In genomic region chr2:64359176-64359891, GRCh38 we compare ENCODE assay signal across 10 cellular contexts.
DNase-seq lines count a peak whose midpoint lies in the region; ATAC-seq and TF ChIP-seq lines count a peak whose summit lies in the region.
"Had no signal": no experiment of that assay in that cellular context is flagged by ENCODE, and none has a peak within 500 bp of the region (broad histone marks: within the 10 kb centered on the region; RNA-seq: fewer than 3 reads in every experiment).

No MANE protein-coding gene starts in this region.

- intact Hi-C loops in PC-3 (cut with micrococcal nuclease) = no loop called here

- H3F3A ChIP-seq in GM23338 (replicated peaks; ENCODE audit: low read depth) (0 out of 2 replicates have a peak, but pooled peaks cover 2% of the 10 kb centered on the region), PC-3 (ENCODE audit: low read length, unreplicated experiment) (peaks cover 5% of the 10 kb centered on the region)

- BruUV-seq in PC-3 (replicated peaks; lab: Mats Ljungman, UMichigan) = no TSS peak

- no peak for ATAC-seq in GM23338
- no peak for ATAC-seq in PC-3
- ATAC-seq in memory B cell (ENCODE audit: low read depth) = peak; percentile 63

- no peaks in the 10 kb centered on the region for H3K9me3 Mint-ChIP-seq in GM23338
- no peaks in the 10 kb centered on the region for H3K9me3 Mint-ChIP-seq in memory B cell

- 0 out of 2 replicates have a peak overlapping the region, but pooled peaks have one; percentile 54 for H3K27ac Mint-ChIP-seq in GM23338
- H3K27ac Mint-ChIP-seq in memory B cell = no peak overlapping the region

- peak overlapping the region; percentile 58 for H3K9ac ChIP-seq in PC-3 (ENCODE audit: low read length)

- H3K36me3 ChIP-seq in GM23338 (ENCODE audit: insufficient read depth) = no peaks in the 10 kb centered on the region
- H3K36me3 ChIP-seq in PC-3 (ENCODE audit: low read depth, low read length) = no peaks in the 10 kb centered on the region
- H3K36me3 ChIP-seq: esophagus muscularis mucosa had no signal

- no peaks in the 10 kb centered on the region for H3K9me3 ChIP-seq in PC-3 (ENCODE audit: low read length)
- H3K9me3 ChIP-seq: esophagus muscularis mucosa had no signal

- 0 out of 2 replicates have a peak overlapping the region, but pooled peaks have one; percentile 53 for H3K4me2 ChIP-seq in GM23338
- H3K4me2 ChIP-seq in PC-3 (ENCODE audit: low read length) = peak overlapping the region; percentile 77

- H3K9me2 ChIP-seq in GM23338 (ENCODE audit: insufficient read depth) = 0 out of 2 replicates have a peak, but pooled peaks cover 2% of the 10 kb centered on the region
- no peaks in the 10 kb centered on the region for H3K9me2 ChIP-seq in PC-3 (replicated peaks; ENCODE audit: low read length)

- H3K4me3 ChIP-seq in GM12865 (ENCODE audit: low read depth, low read length) (no peak overlapping the region), GM23338 (no peak overlapping the region), PC-3 (ENCODE audit: low read length) (peak overlapping the region; percentile 35; the same call in 1 of the 2 replicates)
- H3K4me3 ChIP-seq: esophagus muscularis mucosa had no signal

- CTCF ChIA-PET in PC-3 (lab: Charles Lee) = interaction anchor here (1.4 kb wide), 1 partner anchor 29 kb away, joined by 6 read pairs; no protein-coding TSS in a partner anchor

- H3K36me3 Mint-ChIP-seq in GM23338 (ENCODE audit: low read depth) (no peaks in the 10 kb centered on the region), memory B cell (no peaks in the 10 kb centered on the region)

- TF ChIP-seq CTCF in GM12865 (IDR thresholded peaks at IDR 0.05; ENCODE audit: insufficient read depth, low read depth, low read length, missing control alignments) = no peak
- TF ChIP-seq CTCF in GM23338 (conservative IDR thresholded peaks at IDR 0.05; ENCODE audit: low read depth in 2 of 2) = no peak
- TF ChIP-seq CTCF in PC-3 (conservative IDR thresholded peaks at IDR 0.05; ENCODE audit: low read depth, low read length) = no peak

- H3K4me3 Mint-ChIP-seq in GM23338 (no peak overlapping the region), memory B cell (peak overlapping the region; percentile 55)
- H3K4me3 Mint-ChIP-seq: neural crest cell had no signal

- peaks cover 29% of the 10 kb centered on the region for H3K4me1 Mint-ChIP-seq in GM23338
- peaks cover 6% of the 10 kb centered on the region for H3K4me1 Mint-ChIP-seq in memory B cell

- H3K27me3 Mint-ChIP-seq in GM23338 (ENCODE audit: insufficient read depth, low read depth, poor library complexity) (peaks cover 5% of the 10 kb centered on the region), memory B cell (peaks cover 26% of the 10 kb centered on the region)

- H3K4me1 ChIP-seq in GM23338 (ENCODE audit: insufficient read depth) = peaks cover 10% of the 10 kb centered on the region
- peaks cover 66% of the 10 kb centered on the region for H3K4me1 ChIP-seq in PC-3 (ENCODE audit: insufficient read depth, low read length)

- POLR2A ChIA-PET in PC-3 (lab: Charles Lee; ENCODE audit: unreplicated experiment) = interaction anchor here (0.6 kb wide), 1 partner anchor 32 kb away, joined by 3 read pairs; no protein-coding TSS in a partner anchor

- H4K20me1 ChIP-seq in GM23338 (replicated peaks; ENCODE audit: insufficient read depth) = no peaks in the 10 kb centered on the region
- no peaks in the 10 kb centered on the region for H4K20me1 ChIP-seq in PC-3 (ENCODE audit: low read length)

- H3K79me2 ChIP-seq in GM23338 (replicated peaks; ENCODE audit: insufficient read depth) = no peaks in the 10 kb centered on the region
- no peaks in the 10 kb centered on the region for H3K79me2 ChIP-seq in PC-3 (ENCODE audit: low read length)

- H3K27me3 ChIP-seq in GM23338 (ENCODE audit: insufficient read depth) = no peaks in the 10 kb centered on the region
- no peaks in the 10 kb centered on the region for H3K27me3 ChIP-seq in PC-3 (ENCODE audit: low read length)
- H3K27me3 ChIP-seq: esophagus muscularis mucosa had no signal

- no peak overlapping the region for H3K27ac ChIP-seq in GM23338 (ENCODE audit: low read depth)
- H3K27ac ChIP-seq in PC-3 (ENCODE audit: low read length) = peak overlapping the region; percentile 91
- no peak overlapping the region for H3K27ac ChIP-seq in caudate nucleus (ENCODE audit: low read depth, low read length)

- DNase-seq in GM12865 (ENCODE audit: low read depth) = peak; percentile 65
- DNase-seq in GM23338 (ENCODE audit: low spot score) = no peak
- DNase-seq in PC-3 = no peak
- no peak for DNase-seq in memory B cell (ENCODE audit: low spot score in 2 of 2)
- no peak for DNase-seq in NCI-H1436 (lab: John Stamatoyannopoulos, UW)
- no peak for DNase-seq in NCI-H510A (lab: John Stamatoyannopoulos, UW)
- no peak for DNase-seq in NCI-H1048 (lab: John Stamatoyannopoulos, UW)
- no peak for DNase-seq in caudate nucleus (lab: John Stamatoyannopoulos, UW)

- peak overlapping the region; percentile 83 for H2AFZ ChIP-seq in GM23338
- peak overlapping the region; percentile 52; the same call in 1 of the 2 replicates for H2AFZ ChIP-seq in PC-3 (ENCODE audit: low read length)

TF ChIP-seq in GM23338, 12 proteins besides CTCF, POLR2A, EP300 and RAD21 (continues in another document):
- no peak for TF ChIP-seq EZH2phosphoT487 (IDR thresholded peaks at IDR 0.05; ENCODE audit: unreplicated experiment)
- no peak for TF ChIP-seq POLR2AphosphoS5 (IDR thresholded peaks at IDR 0.05; ENCODE audit: low read depth)
- TF ChIP-seq ZNF114 (CRISPR knock-in tag; IDR thresholded peaks at IDR 0.05) = no peak
- TF ChIP-seq NANOG (IDR thresholded peaks at IDR 0.05; ENCODE audit: borderline replicate concordance) = no peak
- TF ChIP-seq ZNF462 (CRISPR knock-in tag; IDR thresholded peaks at IDR 0.05) = no peak
- no peak for TF ChIP-seq ZNF331 (CRISPR knock-in tag; IDR thresholded peaks at IDR 0.05; ENCODE audit: low read depth)
- TF ChIP-seq STAT1 (IDR thresholded peaks at IDR 0.05; ENCODE audit: unreplicated experiment) = no peak
- TF ChIP-seq, protein P1, sequence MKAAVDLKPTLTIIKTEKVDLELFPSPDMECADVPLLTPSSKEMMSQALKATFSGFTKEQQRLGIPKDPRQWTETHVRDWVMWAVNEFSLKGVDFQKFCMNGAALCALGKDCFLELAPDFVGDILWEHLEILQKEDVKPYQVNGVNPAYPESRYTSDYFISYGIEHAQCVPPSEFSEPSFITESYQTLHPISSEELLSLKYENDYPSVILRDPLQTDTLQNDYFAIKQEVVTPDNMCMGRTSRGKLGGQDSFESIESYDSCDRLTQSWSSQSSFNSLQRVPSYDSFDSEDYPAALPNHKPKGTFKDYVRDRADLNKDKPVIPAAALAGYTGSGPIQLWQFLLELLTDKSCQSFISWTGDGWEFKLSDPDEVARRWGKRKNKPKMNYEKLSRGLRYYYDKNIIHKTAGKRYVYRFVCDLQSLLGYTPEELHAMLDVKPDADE (IDR thresholded peaks at IDR 0.05) = no peak
